ENCODE assay signal across 1 cellular context in genomic region chr6:25586119-25586518, GRCh38.
DNase-seq lines count a peak whose midpoint lies in the region; TF ChIP-seq lines count a peak whose summit lies in the region.
"Not testable (repeated sequence)": the region's sequence is repeated elsewhere in the genome, so short reads cannot be mapped to it uniquely, and the experiment has no call there.

No MANE protein-coding gene starts in this region.

- not testable (repeated sequence) for DNase-seq in testis

- H3K9me3 ChIP-seq in testis, result not testable (repeated sequence)

- H3K27me3 ChIP-seq in testis, result not testable (repeated sequence)

- not testable (repeated sequence) for TF ChIP-seq CTCF in testis (IDR thresholded peaks at IDR 0.05)

- not testable (repeated sequence) for H3K4me1 ChIP-seq in testis

- WGBS in testis, 2 donors, result 61 to 95% methylated on average over 11 to 23 of the region's 30 CpGs

- intact Hi-C loops in testis (cut with DNase I; ENCODE audit: low total_unique reads), result not testable (repeated sequence)

- H3K27ac ChIP-seq in testis, result not testable (repeated sequence)

- peak overlapping the region; percentile 10 to 29 for H3K4me3 ChIP-seq in testis

- H3K36me3 ChIP-seq in testis (ENCODE audit: low read depth, missing control alignments), result not testable (repeated sequence)

- not testable (repeated sequence) for TF ChIP-seq POLR2A in testis (IDR thresholded peaks at IDR 0.05)
